ENCODE assay signal across 2 cellular contexts in the genomic region with DNA sequence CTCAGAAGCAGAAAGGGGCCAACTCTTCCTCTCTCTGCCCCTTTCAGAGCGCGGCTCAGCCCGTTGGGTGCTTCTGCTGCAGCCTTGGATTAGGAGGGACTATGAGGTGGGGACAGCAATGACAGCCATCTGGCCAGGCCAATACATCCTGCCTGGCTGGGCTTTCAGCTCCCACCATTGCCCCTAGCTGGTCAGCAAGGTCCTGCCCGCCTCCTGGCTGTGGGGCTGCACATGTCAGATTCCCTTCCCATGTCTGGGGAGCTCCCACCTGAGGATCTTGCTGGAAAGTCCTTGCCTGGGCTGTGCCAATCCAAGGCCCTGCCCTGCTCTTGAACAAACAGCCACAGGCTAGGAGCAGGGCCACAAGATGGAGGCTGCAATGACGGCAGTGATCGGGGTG.
TF ChIP-seq lines count a peak whose summit lies in the region.

No MANE protein-coding gene starts in this region.

TF ChIP-seq in HEK293, 187 proteins besides CTCF, POLR2A, EP300 and RAD21:
- TF ChIP-seq, protein P1, sequence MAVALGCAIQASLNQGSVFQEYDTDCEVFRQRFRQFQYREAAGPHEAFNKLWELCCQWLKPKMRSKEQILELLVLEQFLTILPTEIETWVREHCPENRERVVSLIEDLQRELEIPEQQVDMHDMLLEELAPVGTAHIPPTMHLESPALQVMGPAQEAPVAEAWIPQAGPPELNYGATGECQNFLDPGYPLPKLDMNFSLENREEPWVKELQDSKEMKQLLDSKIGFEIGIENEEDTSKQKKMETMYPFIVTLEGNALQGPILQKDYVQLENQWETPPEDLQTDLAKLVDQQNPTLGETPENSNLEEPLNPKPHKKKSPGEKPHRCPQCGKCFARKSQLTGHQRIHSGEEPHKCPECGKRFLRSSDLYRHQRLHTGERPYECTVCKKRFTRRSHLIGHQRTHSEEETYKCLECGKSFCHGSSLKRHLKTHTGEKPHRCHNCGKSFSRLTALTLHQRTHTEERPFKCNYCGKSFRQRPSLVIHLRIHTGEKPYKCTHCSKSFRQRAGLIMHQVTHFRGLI (tag by site-specific recombination; IDR thresholded peaks at IDR 0.05) = peak; percentile 57; the same call in 1 of the 2 replicates
- TF ChIP-seq ZNF214 (tag by site-specific recombination; IDR thresholded peaks at IDR 0.05; ENCODE audit: borderline replicate concordance) (no peak), SP2 (tag by site-specific recombination; IDR thresholded peaks at IDR 0.05) (peak; percentile 45)
TF ChIP-seq in HEK293: peak in this region for 2.

TF ChIP-seq in GM12878, 131 proteins besides CTCF, POLR2A, EP300 and RAD21:
- TF ChIP-seq, protein P2, sequence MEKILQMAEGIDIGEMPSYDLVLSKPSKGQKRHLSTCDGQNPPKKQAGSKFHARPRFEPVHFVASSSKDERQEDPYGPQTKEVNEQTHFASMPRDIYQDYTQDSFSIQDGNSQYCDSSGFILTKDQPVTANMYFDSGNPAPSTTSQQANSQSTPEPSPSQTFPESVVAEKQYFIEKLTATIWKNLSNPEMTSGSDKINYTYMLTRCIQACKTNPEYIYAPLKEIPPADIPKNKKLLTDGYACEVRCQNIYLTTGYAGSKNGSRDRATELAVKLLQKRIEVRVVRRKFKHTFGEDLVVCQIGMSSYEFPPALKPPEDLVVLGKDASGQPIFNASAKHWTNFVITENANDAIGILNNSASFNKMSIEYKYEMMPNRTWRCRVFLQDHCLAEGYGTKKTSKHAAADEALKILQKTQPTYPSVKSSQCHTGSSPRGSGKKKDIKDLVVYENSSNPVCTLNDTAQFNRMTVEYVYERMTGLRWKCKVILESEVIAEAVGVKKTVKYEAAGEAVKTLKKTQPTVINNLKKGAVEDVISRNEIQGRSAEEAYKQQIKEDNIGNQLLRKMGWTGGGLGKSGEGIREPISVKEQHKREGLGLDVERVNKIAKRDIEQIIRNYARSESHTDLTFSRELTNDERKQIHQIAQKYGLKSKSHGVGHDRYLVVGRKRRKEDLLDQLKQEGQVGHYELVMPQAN (conservative IDR thresholded peaks at IDR 0.05) = no peak
- TF ChIP-seq, protein P3, sequence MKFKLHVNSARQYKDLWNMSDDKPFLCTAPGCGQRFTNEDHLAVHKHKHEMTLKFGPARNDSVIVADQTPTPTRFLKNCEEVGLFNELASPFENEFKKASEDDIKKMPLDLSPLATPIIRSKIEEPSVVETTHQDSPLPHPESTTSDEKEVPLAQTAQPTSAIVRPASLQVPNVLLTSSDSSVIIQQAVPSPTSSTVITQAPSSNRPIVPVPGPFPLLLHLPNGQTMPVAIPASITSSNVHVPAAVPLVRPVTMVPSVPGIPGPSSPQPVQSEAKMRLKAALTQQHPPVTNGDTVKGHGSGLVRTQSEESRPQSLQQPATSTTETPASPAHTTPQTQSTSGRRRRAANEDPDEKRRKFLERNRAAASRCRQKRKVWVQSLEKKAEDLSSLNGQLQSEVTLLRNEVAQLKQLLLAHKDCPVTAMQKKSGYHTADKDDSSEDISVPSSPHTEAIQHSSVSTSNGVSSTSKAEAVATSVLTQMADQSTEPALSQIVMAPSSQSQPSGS (IDR thresholded peaks at IDR 0.05; ENCODE audit: low read length) = no peak
- no peak for TF ChIP-seq CHD1 (IDR thresholded peaks at IDR 0.05; ENCODE audit: low read depth, low read length)
- no peak for TF ChIP-seq NR2C2 (IDR thresholded peaks at IDR 0.05; ENCODE audit: borderline replicate concordance, control insufficient read depth, insufficient read length, low read depth)
- no peak for TF ChIP-seq RCOR1 (conservative IDR thresholded peaks at IDR 0.05; ENCODE audit: low read depth, low read length)
- TF ChIP-seq EED (IDR thresholded peaks at IDR 0.05; ENCODE audit: low read depth) = no peak
- no peak for TF ChIP-seq SMC3 (IDR thresholded peaks at IDR 0.05; ENCODE audit: borderline replicate concordance, low read length)
- TF ChIP-seq MEF2B (IDR thresholded peaks at IDR 0.05; ENCODE audit: partially characterized antibody, poor library complexity, severe bottlenecking) = no peak
- no peak for TF ChIP-seq STAT3 (IDR thresholded peaks at IDR 0.05; ENCODE audit: low read depth, low read length)
- no peak for TF ChIP-seq NBN (IDR thresholded peaks at IDR 0.05)
- no peak for TF ChIP-seq BRCA1 (IDR thresholded peaks at IDR 0.05; ENCODE audit: low read depth, low read length)
- TF ChIP-seq IKZF2 (IDR thresholded peaks at IDR 0.05) = no peak
- no peak for TF ChIP-seq POU2F2 (IDR thresholded peaks at IDR 0.05; ENCODE audit: borderline replicate concordance, low read depth, low read length)
- no peak for TF ChIP-seq ELK1 (IDR thresholded peaks at IDR 0.05; ENCODE audit: low read depth, low read length)
- TF ChIP-seq GABPA (IDR thresholded peaks at IDR 0.05; ENCODE audit: low read depth) = no peak
- TF ChIP-seq CBX5 (IDR thresholded peaks at IDR 0.05; ENCODE audit: low read depth) = no peak
- no peak for TF ChIP-seq PML (IDR thresholded peaks at IDR 0.05; ENCODE audit: low read length)
- TF ChIP-seq SIX5 (IDR thresholded peaks at IDR 0.05; ENCODE audit: low read depth, low read length, severe bottlenecking) = no peak
